ENCODE assay signal across 8 cellular contexts in the genomic region with DNA sequence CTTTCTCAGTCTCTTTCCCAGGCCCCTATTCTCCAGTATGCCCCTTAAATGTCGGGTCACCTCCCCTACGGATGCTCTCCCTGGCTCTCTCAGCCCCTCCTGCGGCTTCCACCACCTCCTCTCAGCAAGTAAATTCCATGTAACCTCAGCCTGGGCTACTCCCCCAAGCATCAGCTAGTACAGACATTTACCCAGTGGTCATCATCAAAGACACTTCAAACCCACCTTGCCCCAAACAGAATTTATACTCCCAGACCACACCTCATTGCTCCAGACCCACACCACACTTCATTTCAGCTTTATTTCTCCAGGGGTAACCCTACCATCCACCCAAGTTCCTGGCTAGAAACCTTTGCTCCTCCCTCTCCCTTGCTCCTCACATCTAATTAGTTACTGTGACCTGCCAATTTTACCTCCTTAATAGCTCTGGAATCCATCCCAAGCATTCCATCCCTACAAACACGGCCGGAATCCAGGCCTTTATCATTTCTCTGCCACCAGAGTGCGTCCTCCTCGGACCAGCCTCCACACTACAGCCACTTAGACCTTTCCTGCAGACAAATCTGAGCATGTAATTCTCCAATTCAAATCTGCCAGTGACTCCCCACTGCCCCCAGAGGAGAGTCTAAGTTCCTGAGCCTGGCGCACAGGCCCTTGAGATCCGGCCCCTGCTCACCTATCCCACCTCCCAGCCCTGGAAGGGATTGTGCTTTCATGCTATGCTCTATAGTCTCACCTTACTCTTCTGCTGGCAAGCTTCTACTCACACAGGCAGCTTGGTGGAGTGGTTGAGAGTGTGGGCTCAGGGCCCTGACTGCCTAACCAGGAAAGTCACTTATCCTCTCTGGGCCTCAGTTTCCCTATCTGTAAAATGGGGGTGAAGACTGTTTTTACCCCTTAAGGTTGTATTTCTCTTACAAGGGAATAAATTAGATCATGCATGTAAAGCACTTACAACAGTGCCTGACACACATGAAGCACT. TPM values are rescaled to one million over a fixed set of nuclear protein-coding genes. Genes with fewer than 3 reads are reported as not detected.
A peak's percentile ranks its signal among the peaks of the same experiment; 100 is the strongest.
DNase-seq lines count a peak whose midpoint lies in the region; ATAC-seq and TF ChIP-seq lines count a peak whose summit lies in the region.

No MANE protein-coding gene starts in this region.

- intact Hi-C loops in activated CD4-positive, alpha-beta T cell treated with anti-CD3 and anti-CD28 coated beads for 36 hours (cut with DNase I, micrococcal nuclease): no loop called here
- intact Hi-C loops in thyroid gland (cut with DNase I): loop anchor here (10.0 kb wide), 1 partner anchor 309 kb away; the partner anchor contains the start of gene EFNB1

- H3K36me3 Mint-ChIP-seq in activated CD4-positive, alpha-beta T cell treated with anti-CD3 and anti-CD28 coated beads for 36 hours (ENCODE audit: low read depth): no peaks in the 10 kb centered on the region

- H3K27ac Mint-ChIP-seq in activated CD4-positive, alpha-beta T cell treated with anti-CD3 and anti-CD28 coated beads for 36 hours: no peak overlapping the region

- H3K27me3 Mint-ChIP-seq in activated CD4-positive, alpha-beta T cell treated with anti-CD3 and anti-CD28 coated beads for 36 hours: peaks cover 10% of the 10 kb centered on the region

- ATAC-seq in activated CD4-positive, alpha-beta T cell treated with anti-CD3 and anti-CD28 coated beads for 36 hours: no peak
- ATAC-seq in gastroesophageal sphincter: no peak
- ATAC-seq in HG03521 (IDR thresholded peaks at IDR 0.05; ENCODE audit: unreplicated experiment): no peak
- no peak for ATAC-seq in HG02678 (IDR thresholded peaks at IDR 0.05; ENCODE audit: unreplicated experiment)

- H3K36me3 ChIP-seq in gastroesophageal sphincter: no peaks in the 10 kb centered on the region
- no peaks in the 10 kb centered on the region for H3K36me3 ChIP-seq in thyroid gland

- no peak overlapping the region for H3K4me3 Mint-ChIP-seq in activated CD4-positive, alpha-beta T cell treated with anti-CD3 and anti-CD28 coated beads for 36 hours

- TF ChIP-seq CTCF in gastroesophageal sphincter (IDR thresholded peaks at IDR 0.05) (peak in 3 of 4 experiments; percentile 21 to 46 (median 34)), thyroid gland (IDR thresholded peaks at IDR 0.05) (peak in 5 of 6 experiments; percentile 22 to 70 (median 49))

- peak; percentile 4 for DNase-seq in activated CD4-positive, alpha-beta T cell treated with anti-CD3 and anti-CD28 coated beads for 36 hours
- DNase-seq in activated CD4-positive, alpha-beta T cell treated with anti-CD3 and anti-CD28 coated beads, Interleukin-2, amount 50 U/mL, for 4 hours: no peak
- DNase-seq in RKO (ENCODE audit: low spot score) (peak; percentile 76), thyroid gland (peak; percentile 65 to 67)
- no peak for DNase-seq in activated CD4-positive, alpha-beta T cell treated with anti-CD3 and anti-CD28 coated beads, Interleukin-2, amount 50 U/mL, for 1 hour

- TF ChIP-seq POLR2A in gastroesophageal sphincter (IDR thresholded peaks at IDR 0.05) (no peak), thyroid gland (IDR thresholded peaks at IDR 0.05) (no peak)

- H3K4me1 Mint-ChIP-seq in activated CD4-positive, alpha-beta T cell treated with anti-CD3 and anti-CD28 coated beads for 36 hours: no peaks in the 10 kb centered on the region

- H3K9me3 ChIP-seq in gastroesophageal sphincter: no peaks in the 10 kb centered on the region
- H3K9me3 ChIP-seq in thyroid gland: no peaks in the 10 kb centered on the region

- H3K27ac ChIP-seq in gastroesophageal sphincter (no peak overlapping the region), thyroid gland (no peak overlapping the region)

- POLR2A ChIA-PET in activated CD4-positive, alpha-beta T cell treated with anti-CD3 and anti-CD28 coated beads for 36 hours (lab: Charles Lee): no interaction called here

- no peak overlapping the region for H3K4me3 ChIP-seq in gastroesophageal sphincter
- H3K4me3 ChIP-seq in thyroid gland (replicated peaks in 1 of 3): no peak overlapping the region

- H3K27me3 ChIP-seq in gastroesophageal sphincter: no peaks in the 10 kb centered on the region
- no peaks in the 10 kb centered on the region for H3K27me3 ChIP-seq in thyroid gland

- H3K4me1 ChIP-seq in gastroesophageal sphincter: peaks cover 0 to 22% (median 0%) of the 10 kb centered on the region in 3 donors
- peaks cover 0 to 27% of the 10 kb centered on the region in 2 donors for H3K4me1 ChIP-seq in thyroid gland

- CTCF ChIA-PET in activated CD4-positive, alpha-beta T cell treated with anti-CD3 and anti-CD28 coated beads for 36 hours (lab: Charles Lee): no interaction called here

- H3K9me3 Mint-ChIP-seq in activated CD4-positive, alpha-beta T cell treated with anti-CD3 and anti-CD28 coated beads for 36 hours (ENCODE audit: low read depth): no peaks in the 10 kb centered on the region

- WGBS in gastroesophageal sphincter (ENCODE audit: low coverage in 1 of 2), 2 donors: 48 to 53% methylated on average over 5 to 9 of the region's 9 CpGs
- WGBS in thyroid gland, 2 donors: 50 to 53% methylated on average over 6 to 7 of the region's 9 CpGs

- no peak for TF ChIP-seq EP300 in gastroesophageal sphincter (IDR thresholded peaks at IDR 0.05)

RNA-seq across cellular contexts. Expression of gene PJA1, which starts 31.4 kb away (rescaled TPM):
- 10 to 100 TPM; 18.9 to 19.5 TPM for total RNA-seq in activated CD4-positive, alpha-beta T cell treated with anti-CD3 and anti-CD28 coated beads for 36 hours
- total RNA-seq in gastroesophageal sphincter (10 to 100 TPM; 23.3 to 27.0 (median 24.8) TPM), thyroid gland (10 to 100 TPM; 29.7 to 60.0 (median 50.1) TPM)

Comparison
In these comparisons a context has a peak if more than half of its experiments do, and no peak if none do; other contexts are left out.
1. DNase-seq: peak in activated CD4-positive, alpha-beta T cell treated with anti-CD3 and anti-CD28 coated beads for 36 hours (single experiment), RKO (single experiment) and thyroid gland (2 of 2); none in activated CD4-positive, alpha-beta T cell treated with anti-CD3 and anti-CD28 coated beads, Interleukin-2, amount 50 U/mL, for 4 hours (0 of 2) and activated CD4-positive, alpha-beta T cell treated with anti-CD3 and anti-CD28 coated beads, Interleukin-2, amount 50 U/mL, for 1 hour (single experiment).